18 cellular contexts compared by ENCODE assay signal in genomic region chr1:198850196-198850595, GRCh38.
DNase-seq lines count a peak whose midpoint lies in the region; ATAC-seq and TF ChIP-seq lines count a peak whose summit lies in the region.
"Had no signal": no experiment of that assay in that cellular context is flagged by ENCODE, and none has a peak within 500 bp of the region (broad histone marks: within the 10 kb centered on the region; RNA-seq: fewer than 3 reads in every experiment).

No MANE protein-coding gene starts in this region.

- no peak overlapping the region for H3K4me3 Mint-ChIP-seq in CD4-positive, CD25-positive, alpha-beta regulatory T cell
- H3K4me3 Mint-ChIP-seq: B cell; CD4-positive, alpha-beta T cell; GM23338 had no signal

- no peaks in the 10 kb centered on the region for H3K9me3 ChIP-seq in CD4-positive, CD25-positive, alpha-beta regulatory T cell (ENCODE audit: control insufficient read depth in 2 of 2, low read length in 2 of 2)
- H3K9me3 ChIP-seq in SK-N-MC (ENCODE audit: low read depth, low read length) (0 out of 2 replicates have a peak, but pooled peaks cover 4% of the 10 kb centered on the region), aorta (ENCODE audit: control insufficient read depth, low read length) (peaks cover 2% of the 10 kb centered on the region)

- DNase-seq in CD4-positive, CD25-positive, alpha-beta regulatory T cell = no peak
- DNase-seq in HCEC 1CT = peak; percentile 50
- DNase-seq in SK-N-MC (ENCODE audit: low read depth, low spot score) = no peak
- DNase-seq in foreskin keratinocyte = peak; percentile 81 to 89
- no peak for DNase-seq in aorta
- DNase-seq in stimulated activated CD4-positive, alpha-beta T cell treated with anti-CD3 and anti-CD28 coated beads, Interleukin-1b, Interleukin-23, amount 100 ng/mL, for 48 hours = no peak
- DNase-seq: CD4-positive, alpha-beta T cell; DMS79; NCI-H1105; NCI-H1694; NCI-H226; NCI-H526 treated with DMSO at 0.1 percent for 48 hours; PC-9; Right ventricle myocardium superior had no signal

- H3K4me1 Mint-ChIP-seq in CD4-positive, CD25-positive, alpha-beta regulatory T cell = no peaks in the 10 kb centered on the region
- H3K4me1 Mint-ChIP-seq: B cell, GM23338 had no signal

- H3K9ac ChIP-seq in SK-N-MC (ENCODE audit: insufficient read length) = peak overlapping the region; percentile 58
- H3K9ac ChIP-seq: KMS-11 had no signal

- H3K27ac ChIP-seq in CD4-positive, CD25-positive, alpha-beta regulatory T cell (ENCODE audit: insufficient read depth, low read length, poor library complexity, severe bottlenecking) = no peak overlapping the region
- H3K27ac ChIP-seq in SK-N-MC = peak overlapping the region; percentile 97
- no peak overlapping the region for H3K27ac ChIP-seq in foreskin keratinocyte
- no peak overlapping the region for H3K27ac ChIP-seq in aorta (ENCODE audit: low read depth in 1 of 2, low read length in 2 of 2)
- H3K27ac ChIP-seq: KMS-11, PC-9 had no signal

- ATAC-seq in CD4-positive, CD25-positive, alpha-beta regulatory T cell (ENCODE audit: low read depth in 2 of 2) = no peak
- ATAC-seq in foreskin keratinocyte = peak; percentile 96
- no peak for ATAC-seq in aorta (ENCODE audit: low FRiP score)
- ATAC-seq in HG02840 (IDR thresholded peaks at IDR 0.05; ENCODE audit: low FRiP score, unreplicated experiment) = no peak
- ATAC-seq: GM23338 had no signal

- H3K27me3 ChIP-seq in CD4-positive, CD25-positive, alpha-beta regulatory T cell (ENCODE audit: control insufficient read depth, insufficient read depth, low read length) = no peaks in the 10 kb centered on the region
- H3K27me3 ChIP-seq in foreskin keratinocyte (no peaks in the 10 kb centered on the region), aorta (ENCODE audit: control insufficient read depth in 1 of 2, insufficient read depth in 2 of 2, low read length in 1 of 2) (no peaks in the 10 kb centered on the region)

- H3K4me3 ChIP-seq in CD4-positive, CD25-positive, alpha-beta regulatory T cell (ENCODE audit: low read depth, low read length) = no peak overlapping the region
- H3K4me3 ChIP-seq in SK-N-MC = peak overlapping the region; percentile 53; the same call in 1 of the 2 replicates
- no peak overlapping the region for H3K4me3 ChIP-seq in aorta (ENCODE audit: low read length in 2 of 2)
- H3K4me3 ChIP-seq: GM23338, PC-9 had no signal

- intact Hi-C loops in aorta (cut with DNase I) = no loop called here

- peaks cover 9% of the 10 kb centered on the region for H3K36me3 ChIP-seq in CD4-positive, CD25-positive, alpha-beta regulatory T cell (ENCODE audit: control insufficient read depth, insufficient read depth, low read length)
- H3K36me3 ChIP-seq in SK-N-MC (ENCODE audit: insufficient read depth, low read length) = peaks cover 83% of the 10 kb centered on the region
- H3K36me3 ChIP-seq in aorta (ENCODE audit: control insufficient read depth in 1 of 2, insufficient read depth in 2 of 2, low read length in 1 of 2) = no peaks in the 10 kb centered on the region

- peaks cover 36% of the 10 kb centered on the region for H3K36me3 Mint-ChIP-seq in CD4-positive, CD25-positive, alpha-beta regulatory T cell

- no peaks in the 10 kb centered on the region for H3K27me3 Mint-ChIP-seq in CD4-positive, CD25-positive, alpha-beta regulatory T cell
- H3K27me3 Mint-ChIP-seq: B cell; CD4-positive, alpha-beta T cell had no signal

- WGBS in aorta, 2 donors = 88 to 94% methylated on average over 1 of the region's 1 CpG

- no peaks in the 10 kb centered on the region for H3K4me1 ChIP-seq in CD4-positive, CD25-positive, alpha-beta regulatory T cell (ENCODE audit: control insufficient read depth, insufficient read depth, low read length, poor library complexity, severe bottlenecking)
- peaks cover 23% of the 10 kb centered on the region for H3K4me1 ChIP-seq in foreskin keratinocyte
- H3K4me1 ChIP-seq in aorta (ENCODE audit: control insufficient read depth in 1 of 2, insufficient read depth in 2 of 2, low read length in 2 of 2) = no peaks in the 10 kb centered on the region

- no peak for TF ChIP-seq CTCF in foreskin keratinocyte (conservative IDR thresholded peaks at IDR 0.05)

- peak overlapping the region in 2 of 3 donors; percentile 9 to 39 for H3K27ac Mint-ChIP-seq in CD4-positive, CD25-positive, alpha-beta regulatory T cell
- H3K27ac Mint-ChIP-seq: B cell; CD4-positive, alpha-beta T cell; GM23338 had no signal

- peaks cover 0 to 8% (median 0%) of the 10 kb centered on the region in 7 donors for H3K9me3 Mint-ChIP-seq in CD4-positive, CD25-positive, alpha-beta regulatory T cell
- H3K9me3 Mint-ChIP-seq: CD4-positive, alpha-beta T cell; GM23338 had no signal

Comparison
In these comparisons a context has a peak if more than half of its experiments do, and no peak if none do; other contexts are left out.
1. DNase-seq: peak in HCEC 1CT (single experiment) and foreskin keratinocyte (2 of 2); none in CD4-positive, CD25-positive, alpha-beta regulatory T cell (0 of 3), SK-N-MC (single experiment), aorta (0 of 2) and stimulated activated CD4-positive, alpha-beta T cell treated with anti-CD3 and anti-CD28 coated beads, Interleukin-1b, Interleukin-23, amount 100 ng/mL, for 48 hours (single experiment).